12 cellular contexts compared by ENCODE assay signal in the genomic region with DNA sequence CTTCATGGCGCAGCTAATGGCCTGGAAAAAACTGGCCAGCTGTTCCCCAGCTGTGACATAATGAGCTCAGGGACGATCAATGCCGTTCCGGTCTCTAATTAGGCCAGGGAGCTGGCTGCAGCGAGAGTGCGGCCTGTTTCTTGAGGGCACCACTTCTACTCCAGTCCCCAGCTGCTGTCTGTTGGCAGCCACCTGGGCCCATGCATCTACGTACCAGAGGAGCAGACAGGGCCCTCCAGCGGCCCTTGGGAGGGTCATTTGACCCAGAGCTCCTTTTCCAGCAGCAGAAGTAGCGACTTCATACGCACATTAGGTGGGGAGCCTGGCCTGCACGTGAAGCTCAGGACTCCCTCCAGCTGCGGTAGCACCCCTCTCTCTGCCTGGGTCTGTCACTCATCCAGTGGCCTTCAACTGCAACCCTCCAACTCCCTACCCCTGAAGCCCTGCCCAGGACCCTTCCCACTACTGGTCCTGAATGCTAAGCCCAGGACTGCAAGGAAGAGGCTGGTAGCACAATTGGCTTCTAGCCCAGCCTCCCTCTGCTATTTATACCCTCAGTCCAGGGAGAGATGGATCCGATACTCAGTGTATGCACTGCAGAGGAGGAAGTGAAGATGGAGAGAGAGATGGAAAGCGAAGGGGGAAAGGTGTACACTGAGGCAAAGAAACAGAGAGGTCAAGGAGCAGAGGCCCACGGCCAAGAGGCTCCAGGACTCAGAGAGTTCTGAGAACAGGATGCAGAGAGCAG. TPM values are rescaled to one million over a fixed set of nuclear protein-coding genes. Genes with fewer than 3 reads are reported as not detected.
DNase-seq lines count a peak whose midpoint lies in the region; ATAC-seq and TF ChIP-seq lines count a peak whose summit lies in the region.
"Had no signal": no experiment of that assay in that cellular context is flagged by ENCODE, and none has a peak within 500 bp of the region (broad histone marks: within the 10 kb centered on the region; RNA-seq: fewer than 3 reads in every experiment).

No MANE protein-coding gene starts in this region.

- 80 to 82% methylated on average over 15 of the region's 15 CpGs for WGBS in aorta, 2 donors

- TF ChIP-seq CTCF in nephron (IDR thresholded peaks at IDR 0.05; ENCODE audit: unreplicated experiment in 3 of 3): no peak

- ATAC-seq in aorta (ENCODE audit: low FRiP score): no peak
- no peak for ATAC-seq in HG02870 (IDR thresholded peaks at IDR 0.05; ENCODE audit: unreplicated experiment)
- ATAC-seq in GM21390 (IDR thresholded peaks at IDR 0.05; ENCODE audit: unreplicated experiment): no peak

- H3K9me3 Mint-ChIP-seq in activated T-helper 2 cell treated with anti-CD3 and anti-CD28 coated beads, Interferon-gamma antibody, Interleukin-2, Interleukin-4, amounts not matched to agents 10 μg/mL and 5 μg/mL and 100 μg/mL, durations not matched to agents 14 hours and 24 hours and 36 hours: no peaks in the 10 kb centered on the region
- H3K9me3 Mint-ChIP-seq in nephron: no peaks in the 10 kb centered on the region

- DNase-seq in COLO668 (lab: John Stamatoyannopoulos, UW; ENCODE audit: unreplicated experiment) (peak; percentile 61), NCI-H1694 treated with DMSO at 0.1 percent for 48 hours (lab: John Stamatoyannopoulos, UW) (peak; percentile 86), aorta (no peak), HuH-7 (ENCODE audit: low spot score) (no peak)
- DNase-seq in activated T-helper 2 cell treated with anti-CD3 and anti-CD28 coated beads, Interferon-gamma antibody, Interleukin-2, Interleukin-4, amounts not matched to agents 10 μg/mL and 5 μg/mL and 100 μg/mL, durations not matched to agents 14 hours and 24 hours and 36 hours (ENCODE audit: low spot score): no peak
- DNase-seq: activated CD4-positive, alpha-beta T cell treated with anti-CD3 and anti-CD28 coated beads for 4 hours; DND-41 had no signal

- peaks cover 19% of the 10 kb centered on the region for H3K4me1 Mint-ChIP-seq in activated T-helper 2 cell treated with anti-CD3 and anti-CD28 coated beads, Interferon-gamma antibody, Interleukin-2, Interleukin-4, amounts not matched to agents 10 μg/mL and 5 μg/mL and 100 μg/mL, durations not matched to agents 14 hours and 24 hours and 36 hours (ENCODE audit: low read depth)
- peaks cover 86% of the 10 kb centered on the region for H3K4me1 Mint-ChIP-seq in nephron

- H3K4me3 ChIP-seq in aorta (ENCODE audit: low read length in 2 of 2): no peak overlapping the region
- H3K4me3 ChIP-seq: cardiac muscle cell had no signal

- no peak overlapping the region for H3K27ac ChIP-seq in aorta (ENCODE audit: low read depth in 1 of 2, low read length in 2 of 2)
- H3K27ac ChIP-seq: cardiac muscle cell had no signal

- no peaks in the 10 kb centered on the region for H3K27me3 ChIP-seq in aorta (ENCODE audit: control insufficient read depth in 1 of 2, insufficient read depth in 2 of 2, low read length in 1 of 2)

- H3K36me3 Mint-ChIP-seq in activated T-helper 2 cell treated with anti-CD3 and anti-CD28 coated beads, Interferon-gamma antibody, Interleukin-2, Interleukin-4, amounts not matched to agents 10 μg/mL and 5 μg/mL and 100 μg/mL, durations not matched to agents 14 hours and 24 hours and 36 hours (ENCODE audit: low read depth): no peaks in the 10 kb centered on the region
- H3K36me3 Mint-ChIP-seq in nephron (ENCODE audit: low read depth): no peaks in the 10 kb centered on the region

- H3K36me3 ChIP-seq in aorta (ENCODE audit: control insufficient read depth in 1 of 2, insufficient read depth in 2 of 2, low read length in 1 of 2): no peaks in the 10 kb centered on the region
- H3K36me3 ChIP-seq: cardiac muscle cell had no signal

- peaks cover 3% of the 10 kb centered on the region for H3K27me3 Mint-ChIP-seq in activated T-helper 2 cell treated with anti-CD3 and anti-CD28 coated beads, Interferon-gamma antibody, Interleukin-2, Interleukin-4, amounts not matched to agents 10 μg/mL and 5 μg/mL and 100 μg/mL, durations not matched to agents 14 hours and 24 hours and 36 hours (ENCODE audit: low read depth)
- peaks cover 10% of the 10 kb centered on the region for H3K27me3 Mint-ChIP-seq in nephron (ENCODE audit: low read depth)

- no peaks in the 10 kb centered on the region for H3K9me3 ChIP-seq in aorta (ENCODE audit: control insufficient read depth, low read length)

- peak overlapping the region; percentile 0 for H3K27ac Mint-ChIP-seq in activated T-helper 2 cell treated with anti-CD3 and anti-CD28 coated beads, Interferon-gamma antibody, Interleukin-2, Interleukin-4, amounts not matched to agents 10 μg/mL and 5 μg/mL and 100 μg/mL, durations not matched to agents 14 hours and 24 hours and 36 hours
- peak overlapping the region; percentile 76 to 93 (median 83) for H3K27ac Mint-ChIP-seq in nephron

- no peak overlapping the region for H3K4me3 Mint-ChIP-seq in activated T-helper 2 cell treated with anti-CD3 and anti-CD28 coated beads, Interferon-gamma antibody, Interleukin-2, Interleukin-4, amounts not matched to agents 10 μg/mL and 5 μg/mL and 100 μg/mL, durations not matched to agents 14 hours and 24 hours and 36 hours (ENCODE audit: low read depth)
- H3K4me3 Mint-ChIP-seq in nephron: peak overlapping the region in 1 of 3 experiments; percentile 74

- intact Hi-C loops in activated T-helper 2 cell treated with anti-CD3 and anti-CD28 coated beads, Interferon-gamma antibody, Interleukin-2, Interleukin-4, amounts not matched to agents 10 μg/mL and 5 μg/mL and 100 μg/mL, durations not matched to agents 14 hours and 24 hours and 36 hours (cut with micrococcal nuclease): loop anchor here (10.0 kb wide), 1 partner anchor 416 kb away; the partner anchor contains the start of gene ELAPOR1
- intact Hi-C loops in aorta (cut with DNase I): loop anchor here (5.0 to 10.0 kb wide), 3 partner anchors 106 to 268 kb away; partner anchors contain the start of gene PSMA5 (in 1 of the 2)

- no peaks in the 10 kb centered on the region for H3K4me1 ChIP-seq in aorta (ENCODE audit: control insufficient read depth in 1 of 2, insufficient read depth in 2 of 2, low read length in 2 of 2)

RNA-seq across cellular contexts. Expression of gene GPR61, which starts 9.0 kb away (rescaled TPM):
- 0.43 TPM in 1 of 2 replicates, not detected in the other for total RNA-seq in activated T-helper 2 cell treated with anti-CD3 and anti-CD28 coated beads, Interferon-gamma antibody, Interleukin-2, Interleukin-4, amounts not matched to agents 10 μg/mL and 5 μg/mL and 100 μg/mL, durations not matched to agents 14 hours and 24 hours and 36 hours
- not detected for total RNA-seq in aorta
- polyA plus RNA-seq in aorta: not detected
- polyA plus RNA-seq: urinary bladder had no signal

RNA-seq across cellular contexts. Expression of gene GNAI3, which starts 17.8 kb away (rescaled TPM):
- 8.9 and 9.4 TPM in 2 replicates for total RNA-seq in activated T-helper 2 cell treated with anti-CD3 and anti-CD28 coated beads, Interferon-gamma antibody, Interleukin-2, Interleukin-4, amounts not matched to agents 10 μg/mL and 5 μg/mL and 100 μg/mL, durations not matched to agents 14 hours and 24 hours and 36 hours
- 1 to 10 TPM; 7.0 to 8.2 TPM for total RNA-seq in aorta
- 1 to 10 TPM; 3.0 to 3.3 TPM for polyA plus RNA-seq in aorta

RNA-seq across cellular contexts. Expression of gene AMIGO1, which starts 21.1 kb away (rescaled TPM):
- total RNA-seq in activated T-helper 2 cell treated with anti-CD3 and anti-CD28 coated beads, Interferon-gamma antibody, Interleukin-2, Interleukin-4, amounts not matched to agents 10 μg/mL and 5 μg/mL and 100 μg/mL, durations not matched to agents 14 hours and 24 hours and 36 hours: 0.66 and 0.92 TPM in 2 replicates
- total RNA-seq in aorta: 1 to 10 TPM; 3.8 to 7.7 TPM
- 1 to 10 TPM; 3.1 to 4.5 TPM for polyA plus RNA-seq in aorta

RNA-seq across cellular contexts. Expression of gene CYB561D1, which starts 36.7 kb away (rescaled TPM):
- 11.1 and 13.6 TPM in 2 replicates for total RNA-seq in activated T-helper 2 cell treated with anti-CD3 and anti-CD28 coated beads, Interferon-gamma antibody, Interleukin-2, Interleukin-4, amounts not matched to agents 10 μg/mL and 5 μg/mL and 100 μg/mL, durations not matched to agents 14 hours and 24 hours and 36 hours
- total RNA-seq in aorta: 10 to 100 TPM; 10.6 TPM
- polyA plus RNA-seq in aorta: 1 to 10 TPM; 5.4 to 5.7 TPM

RNA-seq across cellular contexts. Expression of gene ATXN7L2, which starts 46.9 kb away (rescaled TPM):
- total RNA-seq in activated T-helper 2 cell treated with anti-CD3 and anti-CD28 coated beads, Interferon-gamma antibody, Interleukin-2, Interleukin-4, amounts not matched to agents 10 μg/mL and 5 μg/mL and 100 μg/mL, durations not matched to agents 14 hours and 24 hours and 36 hours: 11.9 and 12.9 TPM in 2 replicates
- total RNA-seq in aorta: 1 to 10 TPM; 3.8 to 4.2 TPM
- polyA plus RNA-seq in aorta: 10 to 100 TPM in 1 of 2 donors, under 1 TPM in 1; 0.63 to 12.5 TPM

Comparison
In these comparisons a context has a peak if more than half of its experiments do, and no peak if none do; other contexts are left out.
1. DNase-seq: peak in COLO668 (single experiment) and NCI-H1694 treated with DMSO at 0.1 percent for 48 hours (single experiment); none in activated T-helper 2 cell treated with anti-CD3 and anti-CD28 coated beads, Interferon-gamma antibody, Interleukin-2, Interleukin-4, amounts not matched to agents 10 μg/mL and 5 μg/mL and 100 μg/mL, durations not matched to agents 14 hours and 24 hours and 36 hours (single experiment), aorta (0 of 2) and HuH-7 (single experiment).